8 cellular contexts compared by ENCODE assay signal in the genomic region with DNA sequence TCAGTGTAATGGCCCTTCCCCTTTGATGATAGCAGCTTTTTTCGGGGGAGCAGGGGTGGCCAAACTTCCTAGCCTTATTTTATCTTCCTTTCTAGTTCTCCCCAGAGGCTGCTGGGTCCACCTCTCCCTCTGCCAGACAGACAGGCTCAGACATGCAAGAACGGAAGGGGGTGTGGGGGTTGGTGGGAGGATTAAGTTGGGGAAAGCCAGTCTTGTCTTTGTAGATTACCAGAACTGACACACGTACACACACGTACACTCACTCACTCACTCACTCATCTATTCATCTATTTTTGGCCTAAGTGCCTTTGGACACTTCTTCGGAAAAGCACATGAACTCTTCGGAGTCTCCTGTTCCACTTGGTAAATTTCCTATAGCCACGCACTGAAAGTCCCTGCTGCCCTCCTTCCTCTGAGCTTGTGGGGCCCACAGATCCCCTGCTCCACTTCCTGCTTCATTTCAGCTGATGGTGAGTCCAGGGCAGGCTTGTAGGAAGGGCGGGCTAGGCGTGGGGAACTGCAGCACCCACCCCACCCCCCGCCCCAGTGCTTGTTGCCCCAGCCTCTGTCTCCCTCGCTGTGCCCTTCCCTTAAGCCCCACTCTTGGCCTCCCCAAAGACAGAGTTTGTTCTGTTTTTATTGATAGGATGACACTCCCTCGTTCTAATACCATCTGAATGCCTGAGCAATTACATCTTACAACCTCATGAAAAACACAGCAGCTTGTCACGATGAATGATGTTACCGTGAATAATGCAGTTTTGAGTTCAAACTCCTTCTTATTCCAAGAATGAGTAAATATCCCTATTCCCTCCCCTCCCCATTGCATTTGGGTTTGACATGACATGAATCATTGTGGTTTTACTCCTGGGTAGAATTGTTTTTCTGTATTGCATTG.
A peak's percentile ranks its signal among the peaks of the same experiment; 100 is the strongest.
DNase-seq lines count a peak whose midpoint lies in the region; ATAC-seq, FAIRE-seq and TF ChIP-seq lines count a peak whose summit lies in the region.

No MANE protein-coding gene starts in this region.

- no peaks in the 10 kb centered on the region for H3K79me2 ChIP-seq in GM12878 (ENCODE audit: control insufficient read depth, insufficient read depth, low read length)

- TF ChIP-seq RAD21 in GM12878 (IDR thresholded peaks at IDR 0.05; ENCODE audit: insufficient read depth, low read depth, low read length): no peak

- RAD21 ChIA-PET in GM12878 (lab: Charles Lee; ENCODE audit: unreplicated experiment): interaction anchor here (0.7 to 14.7 kb wide), 16 partner anchors 8 to 371 kb away, joined by 3 to 182 read pairs (median 6); no protein-coding TSS in a partner anchor

- POLR2A ChIA-PET in GM12878 (lab: Charles Lee): interaction anchor here (0.6 to 5.2 kb wide), 13 partner anchors 15 to 666 kb away, joined by 3 to 57 read pairs (median 3); no protein-coding TSS in a partner anchor

- no peaks in the 10 kb centered on the region; the same call in 2 of the 3 replicates for H3K9me3 ChIP-seq in GM12878 (replicated peaks; ENCODE audit: control insufficient read depth, insufficient read depth, low read length)

- peak; percentile 82 for FAIRE-seq in GM12878 (lab: Jason Lieb, UNC)

- peak overlapping the region; percentile 99 for H3K27ac ChIP-seq in GM12878 (ENCODE audit: control insufficient read depth, insufficient read depth)

- DNase-seq in Caki2 (ENCODE audit: low read depth) (peak; percentile 98), HK-2 (ENCODE audit: unreplicated experiment) (peak; percentile 58), T-helper 2 cell (peak in 4 of 5 experiments; percentile 8 to 79 (median 46)), GM12878 (ENCODE audit: low read depth, low spot score) (peak; percentile 90), kidney glomerular epithelial cell (lab: John Stamatoyannopoulos, UW) (peak; percentile 88), occipital lobe (lab: John Stamatoyannopoulos, UW) (no peak)
- peak; percentile 21 to 35 for DNase-seq in stimulated activated CD8-positive, alpha-beta memory T cell treated with anti-CD3 and anti-CD28 coated beads, Interleukin-15, amount 100 ng/mL, for 4 hours (ENCODE audit: low read depth in 2 of 2)

- TF ChIP-seq CTCF in GM12878 (IDR thresholded peaks at IDR 0.05 in 2 of 3, conservative IDR thresholded peaks at IDR 0.05 in 1 of 3; ENCODE audit: control insufficient read depth in 2 of 3, extremely low read depth in 1 of 3, insufficient read depth in 1 of 3, low read depth in 3 of 3, low read length in 3 of 3): no peak

- H3K27me3 ChIP-seq in GM12878 (replicated peaks in 1 of 2; ENCODE audit: control insufficient read depth in 2 of 2, insufficient read depth in 2 of 2, low read length in 1 of 2): no peaks in the 10 kb centered on the region

- BruUV-seq in GM12878 (replicated peaks; lab: Mats Ljungman, UMichigan): TSS peak; percentile 85

- intact Hi-C loops in GM12878 (cut with micrococcal nuclease; ENCODE audit: unreplicated experiment): loop anchor here (2.0 kb wide), 2 partner anchors 52 to 100 kb away; no protein-coding TSS in a partner anchor

- 0% methylated on average over 14 of the region's 14 CpGs for WGBS in GM12878 (ENCODE audit: insufficient coverage, insufficient replicate concordance, low lambda C conversion rate, missing lambda C conversion rate)

- no peaks in the 10 kb centered on the region for H3K36me3 ChIP-seq in GM12878 (ENCODE audit: control insufficient read depth in 2 of 2, insufficient read depth in 2 of 2, low read length in 1 of 2)

- SMC1A ChIA-PET in GM12878 (lab: Charles Lee; ENCODE audit: uncharacterized antibody, unreplicated experiment): interaction anchor here (0.7 to 16.4 kb wide), 18 partner anchors 8 to 373 kb away, joined by 3 to 290 read pairs (median 4); no protein-coding TSS in a partner anchor

- TF ChIP-seq EP300 in GM12878 (IDR thresholded peaks at IDR 0.05; ENCODE audit: borderline replicate concordance in 1 of 2, control insufficient read depth in 1 of 2, low read depth in 2 of 2, low read length in 2 of 2): no peak; a peak in 2 of 4 replicates

- H3K9ac ChIP-seq in GM12878 (ENCODE audit: control insufficient read depth, insufficient read depth, low read length): peak overlapping the region; percentile 76

- peak; percentile 57 for TF ChIP-seq POLR2A in GM12878 (IDR thresholded peaks at IDR 0.05; ENCODE audit: low read depth, low read length)

- peak overlapping the region; percentile 15 for H2AFZ ChIP-seq in GM12878 (ENCODE audit: control insufficient read depth, low read depth, low read length)

- CTCF ChIA-PET in GM12878 (lab: Yijun Ruan, JAX): interaction anchor here (1.0 to 4.8 kb wide), 13 partner anchors 13 to 116 kb away, joined by 3 to 24 read pairs (median 4); no protein-coding TSS in a partner anchor

- H3K4me2 ChIP-seq in GM12878 (ENCODE audit: control insufficient read depth, insufficient read depth): peak overlapping the region; percentile 89

- in situ Hi-C loops in Caki2 (cut with HindIII; ENCODE audit: low pct_unique_long_range_greater_than_20kb, low sequenced_read_pairs): no loop called here
- in situ Hi-C loops in GM12878 (cut with MboI): no loop called here

- H4K20me1 ChIP-seq in GM12878 (ENCODE audit: control insufficient read depth, insufficient read depth): no peaks in the 10 kb centered on the region

- H3K4me1 ChIP-seq in GM12878 (ENCODE audit: control insufficient read depth, insufficient read depth, low read length): peaks cover 27% of the 10 kb centered on the region

- peak overlapping the region; percentile 51; the same call in 1 of the 2 replicates for H3K4me3 ChIP-seq in GM12878

- ATAC-seq in GM21381 (IDR thresholded peaks at IDR 0.05; ENCODE audit: unreplicated experiment): peak; percentile 39
- ATAC-seq in GM12878: peak; percentile 71

TF ChIP-seq in GM12878, 131 proteins besides CTCF, POLR2A, EP300 and RAD21 (continues in another document):
- TF ChIP-seq USF1 (IDR thresholded peaks at IDR 0.05; ENCODE audit: borderline replicate concordance, extremely low read length, insufficient read depth, low read depth, low read length) (no peak), BHLHE40 (IDR thresholded peaks at IDR 0.05; ENCODE audit: borderline replicate concordance in 1 of 2, low read depth in 2 of 2, low read length in 1 of 2) (peak; percentile 16 to 29; a peak in 1 of 4 replicates), MXI1 (IDR thresholded peaks at IDR 0.05; ENCODE audit: low read depth, low read length) (peak; percentile 49), ZNF687 (IDR thresholded peaks at IDR 0.05) (peak; percentile 12; the same call in 1 of the 2 replicates)
